ENCODE assay signal across 14 cellular contexts in the genomic region with DNA sequence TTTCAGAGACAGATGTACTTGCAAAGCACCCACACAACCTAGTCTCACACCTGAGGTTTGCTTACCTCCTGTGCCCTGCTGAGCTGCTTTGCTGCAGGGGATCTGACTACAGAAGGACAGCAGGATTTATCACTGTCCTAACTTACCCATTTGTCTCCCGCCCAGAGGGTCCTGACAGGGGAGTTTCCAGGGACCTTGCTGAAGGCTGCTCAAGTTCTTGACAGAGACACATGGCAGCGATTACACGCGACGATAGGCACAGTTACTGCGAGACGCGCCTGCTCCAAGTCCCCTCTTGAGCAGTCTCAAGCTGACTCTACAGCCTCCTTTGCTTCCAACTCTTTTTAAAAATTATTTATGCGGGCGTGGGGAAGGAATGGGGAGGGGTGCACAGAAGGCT.
"Had no signal": no experiment of that assay in that cellular context is flagged by ENCODE, and none has a peak within 500 bp of the region (broad histone marks: within the 10 kb centered on the region; RNA-seq: fewer than 3 reads in every experiment).

No MANE protein-coding gene starts in this region.

- ATAC-seq: activated CD8-positive, alpha-beta T cell treated with anti-CD3 and anti-CD28 coated beads, Interleukin-2, amount 10 ng/mL, durations not matched to agents 7 days and 5 days; activated naive CD8-positive, alpha-beta T cell treated with anti-CD3 and anti-CD28 coated beads, Interleukin-2, amount 50 U/mL, for 24 hours; foreskin keratinocyte; heart left ventricle; right cardiac atrium; stimulated activated memory B cell treated with anti-CD40 and anti-IgM and Interleukin-4, amounts not matched to agents 10 μg/mL and 1 μg/mL and 100 μg/mL, for 72 hours; T-cell had no signal

- H3K4me3 ChIP-seq: ascending aorta, heart left ventricle, tibial nerve had no signal

- H3K4me1 Mint-ChIP-seq: activated naive CD8-positive, alpha-beta T cell treated with anti-CD3 and anti-CD28 coated beads, Interleukin-2, amount 50 U/mL, for 24 hours; stimulated activated memory B cell treated with anti-CD40 and anti-IgM and Interleukin-4, amounts not matched to agents 10 μg/mL and 1 μg/mL and 100 μg/mL, for 72 hours; T-cell had no signal

- H3K27me3 ChIP-seq: ascending aorta, heart left ventricle, tibial nerve had no signal

- H3K36me3 ChIP-seq: ascending aorta, heart left ventricle, tibial nerve had no signal

- H3K4me1 ChIP-seq: ascending aorta, foreskin keratinocyte, tibial nerve had no signal

- H3K27ac ChIP-seq: ascending aorta, foreskin keratinocyte, heart left ventricle, tibial nerve had no signal

- H3K4me3 Mint-ChIP-seq: activated CD8-positive, alpha-beta T cell treated with anti-CD3 and anti-CD28 coated beads, Interleukin-2, amount 10 ng/mL, durations not matched to agents 7 days and 5 days; activated naive CD8-positive, alpha-beta T cell treated with anti-CD3 and anti-CD28 coated beads, Interleukin-2, amount 50 U/mL, for 24 hours; stimulated activated memory B cell treated with anti-CD40 and anti-IgM and Interleukin-4, amounts not matched to agents 10 μg/mL and 1 μg/mL and 100 μg/mL, for 72 hours; T-cell had no signal

- H3K9me3 ChIP-seq: ascending aorta, heart left ventricle, tibial nerve had no signal

- H3K36me3 Mint-ChIP-seq: stimulated activated memory B cell treated with anti-CD40 and anti-IgM and Interleukin-4, amounts not matched to agents 10 μg/mL and 1 μg/mL and 100 μg/mL, for 72 hours; T-cell had no signal

- H3K27ac Mint-ChIP-seq: activated CD8-positive, alpha-beta T cell treated with anti-CD3 and anti-CD28 coated beads, Interleukin-2, amount 10 ng/mL, durations not matched to agents 7 days and 5 days; activated naive CD8-positive, alpha-beta T cell treated with anti-CD3 and anti-CD28 coated beads, Interleukin-2, amount 50 U/mL, for 24 hours; stimulated activated memory B cell treated with anti-CD40 and anti-IgM and Interleukin-4, amounts not matched to agents 10 μg/mL and 1 μg/mL and 100 μg/mL, for 72 hours; T-cell had no signal

- DNase-seq: activated CD4-positive, alpha-beta T cell treated with anti-CD3 and anti-CD28 coated beads for 4 hours; activated CD8-positive, alpha-beta memory T cell treated with anti-CD3 and anti-CD28 coated beads, Interleukin-2, amount 50 U/mL, for 48 hours; activated CD8-positive, alpha-beta T cell treated with anti-CD3 and anti-CD28 coated beads, Interleukin-2, amount 10 ng/mL, durations not matched to agents 7 days and 5 days; activated naive CD4-positive, alpha-beta T cell treated with Interleukin-2 at 50 U/mL for 16 hours; activated naive CD8-positive, alpha-beta T cell treated with anti-CD3 and anti-CD28 coated beads, Interleukin-2, amount 50 U/mL, for 24 hours; heart left ventricle; right cardiac atrium; stimulated activated CD4-positive, alpha-beta T cell treated with anti-CD3 and anti-CD28 coated beads, Interleukin-1b, Interleukin-23, amount 100 ng/mL, for 48 hours; T-cell; T1000 had no signal

- H3K9me3 Mint-ChIP-seq: activated naive CD8-positive, alpha-beta T cell treated with anti-CD3 and anti-CD28 coated beads, Interleukin-2, amount 50 U/mL, for 24 hours; stimulated activated memory B cell treated with anti-CD40 and anti-IgM and Interleukin-4, amounts not matched to agents 10 μg/mL and 1 μg/mL and 100 μg/mL, for 72 hours; T-cell had no signal
